ENCODE assay signal across 14 cellular contexts in the genomic region with DNA sequence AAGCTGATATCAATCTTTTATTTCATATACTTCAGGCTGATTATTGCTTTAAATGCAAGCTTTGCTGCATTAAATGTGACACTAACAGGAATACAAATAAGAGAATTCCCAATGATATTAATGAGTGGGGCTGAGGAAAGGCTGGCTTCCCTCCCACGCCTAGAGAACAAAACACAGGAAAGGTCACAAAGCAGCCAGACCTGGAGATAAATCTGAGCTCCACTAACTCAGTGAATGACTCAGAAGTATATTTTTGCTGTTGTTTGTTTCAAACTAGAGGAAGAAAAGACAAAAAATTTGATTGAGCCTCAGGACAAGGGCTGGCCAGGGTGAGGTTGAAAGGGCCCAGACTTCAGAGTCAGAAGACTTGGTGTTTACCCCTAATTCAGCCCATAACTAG.
DNase-seq lines count a peak whose midpoint lies in the region; ATAC-seq and TF ChIP-seq lines count a peak whose summit lies in the region.
"Had no signal": no experiment of that assay in that cellular context is flagged by ENCODE, and none has a peak within 500 bp of the region (broad histone marks: within the 10 kb centered on the region; RNA-seq: fewer than 3 reads in every experiment).

No MANE protein-coding gene starts in this region.

- H3K4me3 ChIP-seq in heart left ventricle, result no peak overlapping the region
- no peak overlapping the region for H3K4me3 ChIP-seq in fibroblast of villous mesenchyme (ENCODE audit: low read depth, low read length)
- H3K4me3 ChIP-seq: GM23248 had no signal

- peak overlapping the region in 5 of 12 donors; percentile 25 to 56 (median 33) for H3K27ac ChIP-seq in heart left ventricle
- H3K27ac ChIP-seq: 22Rv1, GM23248 had no signal

- no peaks in the 10 kb centered on the region for H3K27me3 ChIP-seq in heart left ventricle

- intact Hi-C loops in heart left ventricle (cut with DNase I) (no loop called here), cardiac septum (cut with DNase I) (no loop called here), head of caudate nucleus (cut with DNase I) (no loop called here)

- TF ChIP-seq POLR2A in heart left ventricle (IDR thresholded peaks at IDR 0.05), result no peak

- WGBS in heart left ventricle, 4 donors, result 42 to 58% (median 52%) methylated on average over 1 of the region's 1 CpG

- H3K4me1 ChIP-seq in heart left ventricle, result peaks cover 0 to 8% (median 0%) of the 10 kb centered on the region in 12 donors

- TF ChIP-seq CTCF in heart left ventricle (IDR thresholded peaks at IDR 0.05), result no peak
- TF ChIP-seq CTCF in fibroblast of villous mesenchyme (IDR thresholded peaks at IDR 0.05; ENCODE audit: insufficient read depth, low read depth, low read length), result no peak

- H3K36me3 ChIP-seq in heart left ventricle, result no peaks in the 10 kb centered on the region

- peak in 3 of 4 donors; percentile 42 to 69 (median 49) for ATAC-seq in heart left ventricle
- ATAC-seq in GM19395 (IDR thresholded peaks at IDR 0.05; ENCODE audit: unreplicated experiment), result no peak
- ATAC-seq: HCT116 had no signal

- peaks cover 0 to 3% (median 0%) of the 10 kb centered on the region in 12 donors for H3K9me3 ChIP-seq in heart left ventricle

- DNase-seq in heart left ventricle (no peak), cardiac septum (ENCODE audit: low spot score) (no peak), dermis blood vessel endothelial cell (peak; percentile 57), fibroblast of villous mesenchyme (ENCODE audit: low read depth) (peak; percentile 31), renal cortical epithelial cell (ENCODE audit: low read depth) (peak; percentile 2), head of caudate nucleus (no peak), iPS-NIHi11 (ENCODE audit: low spot score) (no peak)
- DNase-seq: CD8-positive, alpha-beta memory T cell; DMS53; GF-D8; GM23248 had no signal

Comparison
In these comparisons a context has a peak if more than half of its experiments do, and no peak if none do; other contexts are left out.
1. DNase-seq: peak in dermis blood vessel endothelial cell (single experiment), fibroblast of villous mesenchyme (single experiment) and renal cortical epithelial cell (single experiment); none in heart left ventricle (0 of 5), cardiac septum (single experiment), head of caudate nucleus (0 of 42) and iPS-NIHi11 (single experiment).